8 cellular contexts compared by ENCODE assay signal in the genomic region with DNA sequence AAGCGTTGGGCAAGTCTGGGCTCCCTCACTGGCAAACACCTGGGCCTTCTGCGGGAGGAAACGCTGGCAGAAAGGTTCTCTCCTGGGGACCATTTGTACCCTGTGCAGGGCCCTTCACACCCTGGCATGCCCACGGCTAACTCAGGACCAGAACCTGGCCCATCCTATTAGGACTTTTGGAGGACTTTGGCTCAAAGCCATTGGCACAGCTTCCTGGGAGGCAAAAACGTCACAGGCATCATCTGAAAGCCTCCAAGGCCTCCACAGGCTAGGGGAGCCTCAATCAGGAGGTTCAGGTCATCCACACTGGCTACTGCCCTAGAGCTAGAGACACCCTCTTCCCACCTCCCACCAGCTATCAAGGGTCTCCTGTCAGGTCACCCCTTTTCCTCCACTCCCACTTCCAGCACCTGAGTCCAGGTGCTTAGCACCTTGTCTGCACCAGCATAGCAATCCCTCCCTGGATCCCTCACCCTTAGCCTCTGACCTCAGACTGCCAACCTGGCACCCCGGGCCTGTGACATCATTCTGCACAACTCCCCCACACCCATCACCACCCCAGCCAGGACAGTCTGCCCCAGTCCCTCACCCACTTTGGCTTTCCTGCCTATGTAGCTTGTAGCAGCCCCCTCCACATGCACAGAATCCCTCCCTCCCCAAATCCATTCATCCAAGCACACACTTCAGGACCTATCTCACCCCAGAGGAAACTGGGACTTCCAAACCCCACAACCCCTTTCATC. TPM values are rescaled to one million over a fixed set of nuclear protein-coding genes. Genes with fewer than 3 reads are reported as not detected.
A peak's percentile ranks its signal among the peaks of the same experiment; 100 is the strongest.
DNase-seq lines count a peak whose midpoint lies in the region; ATAC-seq, FAIRE-seq and TF ChIP-seq lines count a peak whose summit lies in the region.

No MANE protein-coding gene starts in this region.

- H3K4me3 ChIP-seq in A549 (peak overlapping the region; percentile 64), Loucy (ENCODE audit: low read length, poor library complexity, severe bottlenecking) (peak overlapping the region; percentile 78), dorsolateral prefrontal cortex (peak overlapping the region in 28 of 59 donors; percentile 65 to 94 (median 80))
- no peak overlapping the region for H3K4me3 ChIP-seq in naive thymus-derived CD4-positive, alpha-beta T cell (ENCODE audit: low read length)

- H3K9ac ChIP-seq in Loucy (ENCODE audit: low read depth, low read length, poor library complexity, severe bottlenecking): peak overlapping the region; percentile 82

- peak overlapping the region; percentile 67 to 90 (median 80) for H3K4me3 Mint-ChIP-seq in naive thymus-derived CD4-positive, alpha-beta T cell

- peaks cover 0 to 12% (median 0%) of the 10 kb centered on the region in 5 donors for H3K36me3 Mint-ChIP-seq in naive thymus-derived CD4-positive, alpha-beta T cell

- no peak for TF ChIP-seq POLR2A in A549 (IDR thresholded peaks at IDR 0.05; ENCODE audit: low read length)

- H3K27ac ChIP-seq in A549: peak overlapping the region; percentile 83 to 100
- H3K27ac ChIP-seq in dorsolateral prefrontal cortex: peak overlapping the region in 57 of 59 donors; percentile 29 to 100 (median 97)
- H3K27ac ChIP-seq in naive thymus-derived CD4-positive, alpha-beta T cell (ENCODE audit: low read depth, low read length): no peak overlapping the region

- intact Hi-C loops in dorsolateral prefrontal cortex (cut with DNase I): loop anchor here in 1 of 2 donors (5.0 kb wide), 2 partner anchors 198 to 243 kb away; partner anchors contain the start of gene CDC25A
- intact Hi-C loops in naive thymus-derived CD4-positive, alpha-beta T cell (cut with micrococcal nuclease): no loop called here

- TF ChIP-seq RAD21 in A549 (conservative IDR thresholded peaks at IDR 0.05 in 1 of 2, IDR thresholded peaks at IDR 0.05 in 1 of 2): no peak

- ATAC-seq in A549: no peak
- ATAC-seq in naive thymus-derived CD4-positive, alpha-beta T cell: no peak
- ATAC-seq in HG03025 (IDR thresholded peaks at IDR 0.05; ENCODE audit: low FRiP score, unreplicated experiment): no peak

- CTCF ChIA-PET in A549 (lab: Yijun Ruan, JAX): interaction anchor here (1.0 to 13.6 kb wide), 4 partner anchors 11 to 236 kb away, joined by 3 to 488 read pairs (median 137); no protein-coding TSS in a partner anchor
- CTCF ChIA-PET in naive thymus-derived CD4-positive, alpha-beta T cell (lab: Charles Lee): interaction anchor here (0.7 to 7.8 kb wide), 2 partner anchors 30 to 157 kb away, joined by 3 to 115 read pairs; no protein-coding TSS in a partner anchor

- H3K79me2 ChIP-seq in Loucy (ENCODE audit: insufficient read depth, low read length): peaks cover 44% of the 10 kb centered on the region

- H3K9me3 ChIP-seq in A549: no peaks in the 10 kb centered on the region
- H3K9me3 ChIP-seq in Loucy (ENCODE audit: insufficient read depth, low read depth, low read length): no peaks in the 10 kb centered on the region
- no peaks in the 10 kb centered on the region for H3K9me3 ChIP-seq in naive thymus-derived CD4-positive, alpha-beta T cell (ENCODE audit: control insufficient read depth in 2 of 3, low read length in 3 of 3)

- H4K20me1 ChIP-seq in Loucy (ENCODE audit: insufficient read depth, low read length, poor library complexity, severe bottlenecking): peaks cover 18% of the 10 kb centered on the region

- peaks cover 66% of the 10 kb centered on the region for H3K4me1 ChIP-seq in A549
- peaks cover 37% of the 10 kb centered on the region for H3K4me1 ChIP-seq in Loucy (ENCODE audit: insufficient read depth, low read length, poor library complexity, severe bottlenecking)
- H3K4me1 ChIP-seq in naive thymus-derived CD4-positive, alpha-beta T cell (ENCODE audit: control insufficient read depth in 2 of 2, insufficient read depth in 2 of 2, low read length in 2 of 2): peaks cover 8 to 16% of the 10 kb centered on the region in 2 donors

- no peaks in the 10 kb centered on the region for H3K36me3 ChIP-seq in Loucy (ENCODE audit: insufficient read depth, low read length)
- H3K36me3 ChIP-seq in naive thymus-derived CD4-positive, alpha-beta T cell (ENCODE audit: control insufficient read depth in 2 of 3, insufficient read depth in 3 of 3, low read length in 3 of 3): peaks cover 0 to 34% (median 3%) of the 10 kb centered on the region in 3 experiments

- TF ChIP-seq CTCF in A549 (IDR thresholded peaks at IDR 0.05) (no peak), Loucy (conservative IDR thresholded peaks at IDR 0.05; ENCODE audit: low read length) (no peak), dorsolateral prefrontal cortex (IDR thresholded peaks at IDR 0.05 in 54 of 56, conservative IDR thresholded peaks at IDR 0.05 in 2 of 56; ENCODE audit: low read depth in 1 of 56, partially characterized antibody in 56 of 56) (no peak)

- no peak for TF ChIP-seq EP300 in A549 (IDR thresholded peaks at IDR 0.05)

- no peaks in the 10 kb centered on the region for H3K9me2 ChIP-seq in Loucy (replicated peaks; ENCODE audit: low read depth, low read length)

- WGBS in A549 (ENCODE audit: missing lambda C conversion rate): 65% methylated on average over 5 of the region's 6 CpGs

- peaks cover 0 to 2% (median 0%) of the 10 kb centered on the region in 11 donors for H3K9me3 Mint-ChIP-seq in naive thymus-derived CD4-positive, alpha-beta T cell

- no peak for FAIRE-seq in A549 (lab: Jason Lieb, UNC)

- peak overlapping the region; percentile 62; the same call in 1 of the 2 replicates for H2AFZ ChIP-seq in Loucy (ENCODE audit: low read length)

- no peaks in the 10 kb centered on the region for H3K27me3 ChIP-seq in Loucy (ENCODE audit: insufficient read depth, low read length, poor library complexity, severe bottlenecking)
- H3K27me3 ChIP-seq in dorsolateral prefrontal cortex: no peaks in the 10 kb centered on the region
- no peaks in the 10 kb centered on the region for H3K27me3 ChIP-seq in naive thymus-derived CD4-positive, alpha-beta T cell (ENCODE audit: control insufficient read depth in 2 of 2, insufficient read depth in 2 of 2, low read length in 2 of 2)

- POLR2A ChIA-PET in A549 (lab: Yijun Ruan, JAX): no interaction called here
- POLR2A ChIA-PET in naive thymus-derived CD4-positive, alpha-beta T cell (lab: Charles Lee): interaction anchor here (0.6 to 1.7 kb wide), 5 partner anchors 9 to 306 kb away, joined by 3 to 4 read pairs (median 4); partner anchors contain the start of genes ATRIP and ZNF589

- DNase-seq in A549 (ENCODE audit: low read depth in 1 of 2, low spot score in 1 of 2) (no peak), dorsolateral prefrontal cortex (peak in 2 of 10 donors; percentile 1 to 20), RPMI8226 (no peak), midbrain (lab: John Stamatoyannopoulos, UW) (no peak), superior temporal gyrus (ENCODE audit: extremely low spot score) (no peak)
- no peak for DNase-seq in naive thymus-derived CD4-positive, alpha-beta T cell

- peaks cover 0 to 30% (median 0%) of the 10 kb centered on the region in 5 donors for H3K27me3 Mint-ChIP-seq in naive thymus-derived CD4-positive, alpha-beta T cell

- H3K4me1 Mint-ChIP-seq in naive thymus-derived CD4-positive, alpha-beta T cell: peaks cover 0 to 23% (median 5%) of the 10 kb centered on the region in 7 donors

- peak overlapping the region; percentile 79 for H3K4me2 ChIP-seq in A549
- peak overlapping the region; percentile 73 for H3K4me2 ChIP-seq in Loucy (ENCODE audit: low read depth, low read length, poor library complexity, severe bottlenecking)

- H3F3A ChIP-seq in Loucy (ENCODE audit: low read depth): no peaks in the 10 kb centered on the region

- peak overlapping the region in 6 of 9 donors; percentile 28 to 71 (median 57) for H3K27ac Mint-ChIP-seq in naive thymus-derived CD4-positive, alpha-beta T cell

RNA-seq across cellular contexts. Expression of gene PLXNB1, which starts 0.6 kb away (rescaled TPM):
- polyA plus RNA-seq in A549 (2011; rRNA removed) (10.0 and 12.6 TPM in 2 replicates), A549 (2017; fragmentation: RNase III; extraction: RNeasy Plus Mini Kit Qiagen cat#74134 plus additional on column Dnase treatment) (16.7 to 20.9 TPM (median 20.5 TPM) in 3 replicates)
- polyA plus RNA-seq in A549 (2012; cell fraction: cytosol; rRNA removed): 11.8 and 15.0 TPM in 2 replicates
- 87.1 and 98.2 TPM in 2 replicates for polyA plus RNA-seq in A549 (2012; cell fraction: nucleus; rRNA removed)
- 27.0 and 33.1 TPM in 2 replicates for polyA minus RNA-seq in A549 (2011; rRNA and poly(A)+ RNA removed)
- total RNA-seq in dorsolateral prefrontal cortex: 100 to 1,000 TPM in 116 of 120 experiments, 10 to 100 TPM in 4; 88.5 to 492 (median 177) TPM
- 1 to 10 TPM in 4 of 5 experiments, under 1 TPM in 1; 0.79 to 3.3 (median 2.7) TPM for total RNA-seq in naive thymus-derived CD4-positive, alpha-beta T cell
- polyA plus RNA-seq in naive thymus-derived CD4-positive, alpha-beta T cell: not detected

RNA-seq across cellular contexts. Expression of gene CCDC51, which starts 9.4 kb away (rescaled TPM):
- polyA plus RNA-seq in A549 (2011; rRNA removed) (19.8 and 22.9 TPM in 2 replicates), A549 (2017; fragmentation: RNase III; extraction: RNeasy Plus Mini Kit Qiagen cat#74134 plus additional on column Dnase treatment) (24.6 to 26.7 TPM (median 25.7 TPM) in 3 replicates)
- 26.0 and 26.1 TPM in 2 replicates for polyA plus RNA-seq in A549 (2012; cell fraction: cytosol; rRNA removed)
- polyA plus RNA-seq in A549 (2012; cell fraction: nucleus; rRNA removed): 17.5 and 19.2 TPM in 2 replicates
- 11.1 and 14.0 TPM in 2 replicates for polyA minus RNA-seq in A549 (2011; rRNA and poly(A)+ RNA removed)
- 10 to 100 TPM in 60 of 120 experiments, 1 to 10 TPM in 60; 5.5 to 17.7 (median 10.0) TPM for total RNA-seq in dorsolateral prefrontal cortex
- 10 to 100 TPM in 1 of 5 experiments, 1 to 10 TPM in 4; 3.6 to 16.5 (median 5.0) TPM for total RNA-seq in naive thymus-derived CD4-positive, alpha-beta T cell
- polyA plus RNA-seq in naive thymus-derived CD4-positive, alpha-beta T cell: 10 to 100 TPM; 10.2 to 14.3 TPM

RNA-seq across cellular contexts. Expression of gene TMA7, which starts 9.5 kb away (rescaled TPM):
- 139 and 303 TPM in 2 replicates for polyA plus RNA-seq in A549 (2011; rRNA removed)
- 117 and 193 TPM in 2 replicates for polyA plus RNA-seq in A549 (2012; cell fraction: cytosol; rRNA removed)
- polyA plus RNA-seq in A549 (2012; cell fraction: nucleus; rRNA removed): 29.3 and 61.3 TPM in 2 replicates
- polyA plus RNA-seq in A549 (2017; fragmentation: RNase III; extraction: RNeasy Plus Mini Kit Qiagen cat#74134 plus additional on column Dnase treatment): 417 to 485 TPM (median 420 TPM) in 3 replicates
- polyA minus RNA-seq in A549 (2011; rRNA and poly(A)+ RNA removed): 10.5 and 15.8 TPM in 2 replicates
- total RNA-seq in dorsolateral prefrontal cortex: 100 to 1,000 TPM; 127 to 251 (median 193) TPM
- total RNA-seq in naive thymus-derived CD4-positive, alpha-beta T cell: 100 to 1,000 TPM; 193 to 278 (median 236) TPM
- polyA plus RNA-seq in naive thymus-derived CD4-positive, alpha-beta T cell: 100 to 1,000 TPM; 512 to 752 TPM

RNA-seq across cellular contexts. Expression of gene ATRIP, which starts 16.0 kb away (rescaled TPM):
- polyA plus RNA-seq in A549 (2011; rRNA removed) (8.5 and 9.4 TPM in 2 replicates), A549 (2017; fragmentation: RNase III; extraction: RNeasy Plus Mini Kit Qiagen cat#74134 plus additional on column Dnase treatment) (5.8 to 6.6 TPM (median 6.1 TPM) in 3 replicates)
- polyA plus RNA-seq in A549 (2012; cell fraction: cytosol; rRNA removed): 8.6 and 8.9 TPM in 2 replicates
- polyA plus RNA-seq in A549 (2012; cell fraction: nucleus; rRNA removed): 21.4 and 21.5 TPM in 2 replicates
- polyA minus RNA-seq in A549 (2011; rRNA and poly(A)+ RNA removed): 12.5 and 13.1 TPM in 2 replicates
- 10 to 100 TPM in 5 of 120 experiments, 1 to 10 TPM in 115; 3.5 to 10.4 (median 6.0) TPM for total RNA-seq in dorsolateral prefrontal cortex
- total RNA-seq in naive thymus-derived CD4-positive, alpha-beta T cell: 10 to 100 TPM in 3 of 5 experiments, 1 to 10 TPM in 2; 7.9 to 14.2 (median 12.5) TPM
- polyA plus RNA-seq in naive thymus-derived CD4-positive, alpha-beta T cell: 10 to 100 TPM; 10.7 to 16.2 TPM

RNA-seq across cellular contexts. Expression of gene FBXW12, which starts 58.5 kb away (rescaled TPM):
- polyA plus RNA-seq in A549 (2011; rRNA removed) (not detected in 2 replicates), A549 (2017; fragmentation: RNase III; extraction: RNeasy Plus Mini Kit Qiagen cat#74134 plus additional on column Dnase treatment) (not detected in 3 replicates)
- polyA plus RNA-seq in A549 (2012; cell fraction: cytosol; rRNA removed): not detected in 2 replicates
- polyA plus RNA-seq in A549 (2012; cell fraction: nucleus; rRNA removed): 0.02 TPM in 1 of 2 replicates, not detected in the other
- 0.29 TPM in 1 of 2 replicates, not detected in the other for polyA minus RNA-seq in A549 (2011; rRNA and poly(A)+ RNA removed)
- total RNA-seq in dorsolateral prefrontal cortex: 1 to 10 TPM in 107 of 120 experiments, under 1 TPM in 13; 0.40 to 4.1 (median 1.8) TPM
- not detected for total RNA-seq in naive thymus-derived CD4-positive, alpha-beta T cell
- not detected for polyA plus RNA-seq in naive thymus-derived CD4-positive, alpha-beta T cell

Comparison
In these comparisons a context has a peak if more than half of its experiments do, and no peak if none do; other contexts are left out.
1. RNA of gene PLXNB1, which starts 0.6 kb away (total RNA-seq): 88.5 to 492 TPM in dorsolateral prefrontal cortex; 0.79 to 3.3 TPM in naive thymus-derived CD4-positive, alpha-beta T cell; every median in the first group is over 10 times any median in the second.